Comparison of ENCODE assay signal across 15 cellular contexts in genomic region chr9:98997580-98997979, GRCh38. TPM values are rescaled to one million over a fixed set of nuclear protein-coding genes. Genes with fewer than 3 reads are reported as not detected.
DNase-seq lines count a peak whose midpoint lies in the region; ATAC-seq, FAIRE-seq and TF ChIP-seq lines count a peak whose summit lies in the region.
"Had no signal": no experiment of that assay in that cellular context is flagged by ENCODE, and none has a peak within 500 bp of the region (broad histone marks: within the 10 kb centered on the region; RNA-seq: fewer than 3 reads in every experiment).

No MANE protein-coding gene starts in this region.

- H3K4me3 Mint-ChIP-seq in activated naive CD8-positive, alpha-beta T cell treated with anti-CD3 and anti-CD28 coated beads, Interleukin-2, amount 50 U/mL, for 24 hours: no peak overlapping the region

- ATAC-seq in gastrocnemius medialis: no peak
- ATAC-seq in activated naive CD8-positive, alpha-beta T cell treated with anti-CD3 and anti-CD28 coated beads, Interleukin-2, amount 50 U/mL, for 24 hours: no peak
- no peak for ATAC-seq in HepG2
- ATAC-seq: Panc1 had no signal

- H3K27ac Mint-ChIP-seq in activated naive CD8-positive, alpha-beta T cell treated with anti-CD3 and anti-CD28 coated beads, Interleukin-2, amount 50 U/mL, for 24 hours: no peak overlapping the region

- no peaks in the 10 kb centered on the region for H3K9me3 Mint-ChIP-seq in activated naive CD8-positive, alpha-beta T cell treated with anti-CD3 and anti-CD28 coated beads, Interleukin-2, amount 50 U/mL, for 24 hours

- no TSS peak for BruUV-seq in HepG2 (replicated peaks; lab: Mats Ljungman, UMichigan)

- peaks cover 27% of the 10 kb centered on the region for H3K4me1 Mint-ChIP-seq in activated naive CD8-positive, alpha-beta T cell treated with anti-CD3 and anti-CD28 coated beads, Interleukin-2, amount 50 U/mL, for 24 hours

- H3K27ac ChIP-seq in gastrocnemius medialis (peak overlapping the region; percentile 11 to 61 (median 52)), WERI-Rb-1 (no peak overlapping the region), HepG2 (ENCODE audit: extremely low read length, insufficient read depth, low read length) (no peak overlapping the region), dorsolateral prefrontal cortex (peak overlapping the region in 1 of 59 donors; percentile 31)
- H3K27ac ChIP-seq: HL-60, prostate gland had no signal

- no peak for TF ChIP-seq CTCF in gastrocnemius medialis (IDR thresholded peaks at IDR 0.05 in 4 of 5, conservative IDR thresholded peaks at IDR 0.05 in 1 of 5)
- no peak for TF ChIP-seq CTCF in WERI-Rb-1 (IDR thresholded peaks at IDR 0.05; ENCODE audit: low read depth, low read length)
- TF ChIP-seq CTCF in HepG2 (CRISPR knock-in tag; IDR thresholded peaks at IDR 0.05): no peak
- TF ChIP-seq CTCF in dorsolateral prefrontal cortex (IDR thresholded peaks at IDR 0.05 in 54 of 56, conservative IDR thresholded peaks at IDR 0.05 in 2 of 56; ENCODE audit: low read depth in 1 of 56, partially characterized antibody in 56 of 56): no peak

- H3K9ac ChIP-seq in HepG2 (ENCODE audit: insufficient read depth, low read depth, low read length): no peak overlapping the region

- in situ Hi-C loops in gastrocnemius medialis (cut with MboI; ENCODE audit: low sequenced_read_pairs in 4 of 4): loop anchor here (5.0 to 25.0 kb wide), 7 partner anchors 133 to 147 kb away; no protein-coding TSS in a partner anchor
- in situ Hi-C loops in HepG2 (cut with HindIII; ENCODE audit: extremely low pct_ligation_motif_present, low pct_unique_long_range_greater_than_20kb): loop anchor here (5.0 kb wide), 2 partner anchors 140 to 150 kb away; no protein-coding TSS in a partner anchor

- H3K4me1 ChIP-seq in gastrocnemius medialis (peaks cover 7 to 10% of the 10 kb centered on the region in 2 donors), HepG2 (ENCODE audit: insufficient read depth, low read length) (no peaks in the 10 kb centered on the region)
- H3K4me1 ChIP-seq: prostate gland had no signal

- no peak for FAIRE-seq in HepG2 (lab: Jason Lieb, UNC)

- no peak for TF ChIP-seq POLR2A in gastrocnemius medialis (IDR thresholded peaks at IDR 0.05)
- no peak for TF ChIP-seq POLR2A in HepG2 (IDR thresholded peaks at IDR 0.05; ENCODE audit: insufficient read depth in 1 of 2, low read depth in 2 of 2, low read length in 2 of 2)

- 6% methylated on average over 3 of the region's 4 CpGs for WGBS in HepG2 (ENCODE audit: low lambda C conversion rate)

- CTCF ChIA-PET in HepG2 (lab: Yijun Ruan, JAX; ENCODE audit: low intra/inter-chr PET ratio, low total read pairs): interaction anchor here (2.5 kb wide), 1 partner anchor 149 kb away, joined by 27 read pairs; no protein-coding TSS in a partner anchor

- peaks cover 7% of the 10 kb centered on the region for H3K27me3 Mint-ChIP-seq in activated naive CD8-positive, alpha-beta T cell treated with anti-CD3 and anti-CD28 coated beads, Interleukin-2, amount 50 U/mL, for 24 hours

- H3K4me3 ChIP-seq in gastrocnemius medialis (no peak overlapping the region), WERI-Rb-1 (ENCODE audit: low read depth, low read length) (no peak overlapping the region), HepG2 (replicated peaks in 1 of 3; ENCODE audit: insufficient read depth in 1 of 3, low read depth in 2 of 3, low read length in 3 of 3) (no peak overlapping the region), dorsolateral prefrontal cortex (no peak overlapping the region)
- H3K4me3 ChIP-seq: prostate gland had no signal

- intact Hi-C loops in gastrocnemius medialis (cut with DNase I; ENCODE audit: low total_unique reads): loop anchor here (1.0 kb wide), 1 partner anchor 22 kb away; no protein-coding TSS in a partner anchor
- intact Hi-C loops in HepG2 (cut with micrococcal nuclease; ENCODE audit: unreplicated experiment): no loop called here
- intact Hi-C loops in dorsolateral prefrontal cortex (cut with DNase I): loop anchor here (2.0 to 5.0 kb wide), 4 partner anchors 23 to 190 kb away; partner anchors contain the start of gene GALNT12 (in 1 of the 2)

- no peak overlapping the region for H2AFZ ChIP-seq in HepG2 (ENCODE audit: low read length)

- H3K4me2 ChIP-seq in HepG2 (ENCODE audit: low read depth, low read length): no peak overlapping the region

- H3K36me3 Mint-ChIP-seq in activated naive CD8-positive, alpha-beta T cell treated with anti-CD3 and anti-CD28 coated beads, Interleukin-2, amount 50 U/mL, for 24 hours (ENCODE audit: low read depth): no peaks in the 10 kb centered on the region

- DNase-seq in EL (peak; percentile 36), T1000 (lab: John Stamatoyannopoulos, UW) (peak; percentile 24), fibroblast of the conjunctiva (ENCODE audit: low read depth) (peak; percentile 24), gastrocnemius medialis (no peak), WERI-Rb-1 (no peak), HepG2 (ENCODE audit: low spot score) (no peak), dorsolateral prefrontal cortex (no peak)
- DNase-seq in activated naive CD8-positive, alpha-beta T cell treated with anti-CD3 and anti-CD28 coated beads, Interleukin-2, amount 50 U/mL, for 24 hours: no peak
- DNase-seq: MM.1S; stimulated activated CD4-positive, alpha-beta T cell treated with anti-CD3 and anti-CD28 coated beads, Interleukin-4, amount 100 ng/mL, for 24 hours; stimulated activated naive CD4-positive, alpha-beta T cell treated with Interleukin-2 at 50 U/mL for 16 hours had no signal

- no peaks in the 10 kb centered on the region for H3K79me2 ChIP-seq in HepG2 (ENCODE audit: insufficient read depth, low read length)

- H3K9me3 ChIP-seq in gastrocnemius medialis: no peaks in the 10 kb centered on the region
- H3K9me3 ChIP-seq in WERI-Rb-1 (ENCODE audit: severe bottlenecking): peaks cover 1% of the 10 kb centered on the region
- H3K9me3 ChIP-seq in HepG2 (ENCODE audit: low read length): no peaks in the 10 kb centered on the region
- H3K9me3 ChIP-seq: prostate gland had no signal

- no peaks in the 10 kb centered on the region for H3K27me3 ChIP-seq in gastrocnemius medialis
- H3K27me3 ChIP-seq in WERI-Rb-1 (ENCODE audit: insufficient read depth, low read depth, severe bottlenecking): no peaks in the 10 kb centered on the region
- H3K27me3 ChIP-seq in HepG2 (ENCODE audit: control insufficient read depth in 1 of 2, insufficient read depth in 2 of 2, low read length in 2 of 2): 0 out of 5 replicates have a peak, but pooled peaks cover 0 to 9% of the 10 kb centered on the region in 2 experiments
- H3K27me3 ChIP-seq in dorsolateral prefrontal cortex: no peaks in the 10 kb centered on the region

- POLR2A ChIA-PET in HepG2 (lab: Yijun Ruan, JAX): no interaction called here

- no peaks in the 10 kb centered on the region for H4K20me1 ChIP-seq in HepG2 (ENCODE audit: insufficient read depth, low read length)

- H3K36me3 ChIP-seq in gastrocnemius medialis: no peaks in the 10 kb centered on the region
- no peaks in the 10 kb centered on the region for H3K36me3 ChIP-seq in WERI-Rb-1
- H3K36me3 ChIP-seq in HepG2 (replicated peaks in 1 of 2; ENCODE audit: control insufficient read depth in 1 of 2, insufficient read depth in 2 of 2, low read length in 2 of 2): no peaks in the 10 kb centered on the region
- H3K36me3 ChIP-seq: prostate gland had no signal

- TF ChIP-seq EP300 in HepG2 (IDR thresholded peaks at IDR 0.05; ENCODE audit: low read depth in 2 of 2, low read length in 2 of 2) (no peak), HepG2 (CRISPR knock-in tag; IDR thresholded peaks at IDR 0.05; ENCODE audit: borderline replicate concordance) (no peak)

- no peak for TF ChIP-seq RAD21 in HepG2 (CRISPR knock-in tag; IDR thresholded peaks at IDR 0.05)

TF ChIP-seq in HepG2, 621 proteins besides CTCF, POLR2A, EP300 and RAD21 (continues in another document):
- TF ChIP-seq ISL2 (CRISPR knock-in tag; IDR thresholded peaks at IDR 0.05) (no peak), HMG20B (CRISPR knock-in tag; conservative IDR thresholded peaks at IDR 0.05) (no peak), ZSCAN31 (CRISPR knock-in tag; IDR thresholded peaks at IDR 0.05; ENCODE audit: low read depth) (no peak), POLR2AphosphoS2 (IDR thresholded peaks at IDR 0.05; ENCODE audit: low read depth, low read length) (no peak), RELA (CRISPR knock-in tag; IDR thresholded peaks at IDR 0.05) (no peak), KLF9 (CRISPR knock-in tag; IDR thresholded peaks at IDR 0.05; ENCODE audit: low read depth) (no peak), CHD4 (IDR thresholded peaks at IDR 0.05; ENCODE audit: borderline replicate concordance, low read length) (no peak), PRMT3 (CRISPR knock-in tag; IDR thresholded peaks at IDR 0.05; ENCODE audit: borderline replicate concordance, low read depth) (no peak), ZMYM3 (CRISPR knock-in tag; IDR thresholded peaks at IDR 0.05) (no peak)

RNA-seq across cellular contexts. Expression of gene COL15A1, which starts 53.9 kb away (rescaled TPM):
- 1 to 10 TPM; 4.0 to 7.8 (median 6.8) TPM for total RNA-seq in gastrocnemius medialis
- not detected in 2 replicates for total RNA-seq in HepG2 (2016; rRNA removed; fragmentation: Illumina TruSeq; extraction: Trizol)
- total RNA-seq in HepG2 (2016; cell fraction: cytosol; rRNA removed; fragmentation: Illumina TruSeq; extraction: Trizol; ENCODE audit: low read depth): not detected in 2 replicates
- not detected in 2 replicates for total RNA-seq in HepG2 (2016; cell fraction: insoluble cytoplasmic fraction; rRNA removed; fragmentation: Illumina TruSeq; extraction: Trizol)
- total RNA-seq in HepG2 (2016; cell fraction: membrane; rRNA removed; fragmentation: Illumina TruSeq; extraction: Trizol): not detected in 2 replicates
- not detected in 2 replicates for total RNA-seq in HepG2 (2016; cell fraction: nucleus; rRNA removed; fragmentation: Illumina TruSeq; extraction: Trizol)
- not detected in 2 replicates for polyA plus RNA-seq in HepG2 (2011; rRNA removed)
- not detected in 2 replicates for polyA plus RNA-seq in HepG2 (2011; cell fraction: cytosol; rRNA removed)
- polyA plus RNA-seq in HepG2 (2011; cell fraction: nucleus; rRNA removed): not detected in 2 replicates
- polyA plus RNA-seq in HepG2 (2012): not detected in 2 replicates
- polyA plus RNA-seq in HepG2 (2016; cell fraction: cytosol; fragmentation: Illumina TruSeq; extraction: Trizol; ENCODE audit: low read depth): not detected in 2 replicates
- polyA plus RNA-seq in HepG2 (2016; cell fraction: insoluble cytoplasmic fraction; fragmentation: Illumina TruSeq; extraction: Trizol; ENCODE audit: low read depth): not detected in 2 replicates
- not detected in 2 replicates for polyA plus RNA-seq in HepG2 (2016; cell fraction: membrane; fragmentation: Illumina TruSeq; extraction: Trizol; ENCODE audit: low read depth)
- not detected in 2 replicates for polyA plus RNA-seq in HepG2 (2016; cell fraction: nucleus; fragmentation: Illumina TruSeq; extraction: Trizol; ENCODE audit: insufficient read depth, low read depth)
- 2.3 TPM in 1 of 2 replicates, not detected in the other for polyA minus RNA-seq in HepG2 (2011; rRNA and poly(A)+ RNA removed; ENCODE audit: low replicate concordance)
- not detected in 2 replicates for polyA minus RNA-seq in HepG2 (2011; cell fraction: cytosol; rRNA and poly(A)+ RNA removed)
- polyA minus RNA-seq in HepG2 (2011; cell fraction: nucleus; rRNA and poly(A)+ RNA removed): not detected in 2 replicates
- total RNA-seq in dorsolateral prefrontal cortex: 1 to 10 TPM in 83 of 120 experiments, under 1 TPM in 37; 0.33 to 5.0 (median 1.3) TPM
- total RNA-seq: mononuclear cell had no signal

Comparison
In these comparisons a context has a peak if more than half of its experiments do, and no peak if none do; other contexts are left out.
1. DNase-seq: peak in EL (single experiment), T1000 (single experiment) and fibroblast of the conjunctiva (single experiment); none in gastrocnemius medialis (0 of 2), activated naive CD8-positive, alpha-beta T cell treated with anti-CD3 and anti-CD28 coated beads, Interleukin-2, amount 50 U/mL, for 24 hours (single experiment), WERI-Rb-1 (single experiment), HepG2 (single experiment) and dorsolateral prefrontal cortex (0 of 10).
2. H3K27ac ChIP-seq: peak in gastrocnemius medialis (4 of 4); none in WERI-Rb-1 (single experiment) and HepG2 (single experiment).